23 cellular contexts compared by ENCODE assay signal in the genomic region with DNA sequence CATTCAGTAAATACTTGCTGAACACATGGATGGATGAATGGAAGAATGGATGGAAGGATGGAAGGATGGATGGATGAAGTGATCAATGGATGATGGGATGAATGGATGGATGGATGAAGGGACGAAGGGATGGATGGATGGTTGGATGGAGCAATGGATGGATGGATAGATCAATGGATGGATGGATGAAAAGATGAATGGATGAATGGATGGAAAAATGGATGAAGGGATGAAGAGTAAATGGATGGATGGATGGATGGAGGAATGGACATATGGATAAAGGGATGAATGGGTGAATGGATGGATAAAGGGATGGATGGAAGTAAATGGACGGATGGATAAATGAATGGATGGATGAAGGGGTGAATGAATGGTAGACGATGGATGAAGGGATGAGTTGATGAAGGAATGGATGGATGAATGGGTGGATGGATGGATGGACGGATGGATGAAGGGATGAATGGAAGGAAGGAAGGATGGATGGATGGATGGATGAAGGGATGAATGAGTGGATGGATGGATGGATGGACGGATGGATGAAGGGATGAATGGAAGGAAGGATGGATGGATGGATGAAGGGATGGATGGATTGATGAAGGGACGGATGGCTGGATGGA.
"Had no signal": no experiment of that assay in that cellular context is flagged by ENCODE, and none has a peak within 500 bp of the region (broad histone marks: within the 10 kb centered on the region; RNA-seq: fewer than 3 reads in every experiment).

No MANE protein-coding gene starts in this region.

- H3K9me3 ChIP-seq: SJSA1, SK-N-SH had no signal

- H2AFZ ChIP-seq: PC-9 had no signal

- H3K36me3 ChIP-seq: SJSA1 had no signal

- ATAC-seq: Panc1 had no signal

- H3K4me3 ChIP-seq: PC-9, SJSA1 had no signal

- DNase-seq: Karpas-422, MM.1S, MV-4-11, NCI-H1092, NCI-H1694, NCI-H187, NCI-H2107, NCI-H2171, NCI-H226, NCI-H446 treated with DMSO at 0.1 percent for 48 hours, NCI-H510A, NCI-H524, NCI-H82, PC-9, Right ventricle myocardium superior, RPMI8226, SHP77 treated with DMSO at 0.1 percent for 48 hours, SK-N-SH, SW 1271, T-helper 1 cell had no signal

- FAIRE-seq: RCC 7860 had no signal

- H3K4me2 ChIP-seq: PC-9, SK-N-SH had no signal

- H3K27ac ChIP-seq: PC-9, SJSA1 had no signal

- H3K27me3 ChIP-seq: SJSA1 had no signal

- H3K9ac ChIP-seq: SK-N-SH had no signal
